ENCODE assay signal across 27 cellular contexts in the genomic region with DNA sequence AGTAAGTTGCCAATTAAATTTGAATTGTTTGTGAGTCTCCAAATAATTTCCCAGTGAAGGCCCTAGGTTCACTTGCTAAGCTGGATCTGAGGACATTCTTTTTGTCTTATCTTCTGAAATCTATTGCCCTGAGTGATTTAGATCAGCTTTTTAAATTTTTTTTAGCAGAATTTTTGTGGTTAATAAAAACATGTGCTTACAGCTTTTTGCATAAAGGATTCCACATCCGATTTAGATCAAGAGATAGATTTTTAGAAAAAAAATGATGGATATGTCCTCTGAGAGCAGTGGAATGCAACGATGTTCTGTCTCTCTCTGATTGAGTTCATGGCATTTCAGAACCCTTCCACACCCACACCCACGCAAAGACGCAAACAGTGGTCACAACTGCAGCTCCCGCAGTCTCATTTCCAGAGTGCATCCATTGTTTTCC.
DNase-seq lines count a peak whose midpoint lies in the region; ATAC-seq and TF ChIP-seq lines count a peak whose summit lies in the region.
"Had no signal": no experiment of that assay in that cellular context is flagged by ENCODE, and none has a peak within 500 bp of the region (broad histone marks: within the 10 kb centered on the region; RNA-seq: fewer than 3 reads in every experiment).

No MANE protein-coding gene starts in this region.

- H3K27me3 Mint-ChIP-seq in osteocyte (ENCODE audit: unreplicated experiment): no peaks in the 10 kb centered on the region
- H3K27me3 Mint-ChIP-seq in CD14-positive monocyte (ENCODE audit: low read depth in 3 of 3): peaks cover 0 to 1% (median 0%) of the 10 kb centered on the region in 3 donors
- H3K27me3 Mint-ChIP-seq: effector memory CD8-positive, alpha-beta T cell had no signal

- H3K4me3 Mint-ChIP-seq in osteocyte (ENCODE audit: unreplicated experiment): no peak overlapping the region
- no peak overlapping the region for H3K4me3 Mint-ChIP-seq in CD14-positive monocyte
- H3K4me3 Mint-ChIP-seq: activated CD4-positive, alpha-beta T cell treated with anti-CD3 and anti-CD28 coated beads, Interleukin-2, amount 10 ng/mL, durations not matched to agents 7 days and 5 days; effector memory CD8-positive, alpha-beta T cell; naive thymus-derived CD4-positive, alpha-beta T cell; WTC11 had no signal

- ATAC-seq in HG02571 (IDR thresholded peaks at IDR 0.05; ENCODE audit: unreplicated experiment): no peak
- ATAC-seq: A549; activated naive CD4-positive, alpha-beta T cell treated with anti-CD3 and anti-CD28 coated beads, Interleukin-2, amount 50 U/mL, for 72 hours; effector memory CD8-positive, alpha-beta T cell; naive thymus-derived CD4-positive, alpha-beta T cell; WTC11 had no signal

- H3K4me1 Mint-ChIP-seq in osteocyte (ENCODE audit: unreplicated experiment) (peaks cover 41% of the 10 kb centered on the region), CD14-positive monocyte (no peaks in the 10 kb centered on the region)
- H3K4me1 Mint-ChIP-seq: activated CD4-positive, alpha-beta T cell treated with anti-CD3 and anti-CD28 coated beads, Interleukin-2, amount 10 ng/mL, durations not matched to agents 7 days and 5 days; naive thymus-derived CD4-positive, alpha-beta T cell; WTC11 had no signal

- peak; percentile 75 for DNase-seq in COLO829 (ENCODE audit: low spot score)
- peak; percentile 67 for DNase-seq in RPMI7951 (ENCODE audit: low read depth)
- DNase-seq in dedifferentiated amniotic fluid mesenchymal stem cell (ENCODE audit: extremely low spot score): peak; percentile 15
- no peak for DNase-seq in osteocyte (ENCODE audit: extremely low spot score, unreplicated experiment)
- DNase-seq in activated T-cell treated with anti-CD3 and anti-CD28 coated beads for 4 hours: no peak
- no peak for DNase-seq in NK-92 (lab: John Stamatoyannopoulos, UW; ENCODE audit: unreplicated experiment)
- no peak for DNase-seq in CD14-positive monocyte (ENCODE audit: low spot score)
- DNase-seq: activated CD4-positive, alpha-beta T cell treated with anti-CD3 and anti-CD28 coated beads, Interleukin-2, amount 10 ng/mL, durations not matched to agents 7 days and 5 days; activated effector memory CD4-positive, alpha-beta T cell treated with Interleukin-2 at 50 U/mL for 16 hours; activated T-cell treated with anti-CD3 and anti-CD28 coated beads, Interleukin-2, amount 50 U/mL, for 1 hour; anterior cingulate cortex; BE2C; cortex of kidney; effector memory CD8-positive, alpha-beta T cell; head of caudate nucleus; midbrain; naive thymus-derived CD4-positive, alpha-beta T cell; NCI-H146; NCI-H748 treated with DMSO at 0.1 percent for 48 hours; Peyer's patch; SIG-M5; stimulated activated naive CD4-positive, alpha-beta T cell; T-helper 1 cell had no signal

- TF ChIP-seq CTCF in osteocyte (IDR thresholded peaks at IDR 0.05): no peak
- no peak for TF ChIP-seq CTCF in CD14-positive monocyte (IDR thresholded peaks at IDR 0.05)

- H3K36me3 Mint-ChIP-seq in osteocyte (ENCODE audit: unreplicated experiment) (peaks cover 12% of the 10 kb centered on the region), CD14-positive monocyte (no peaks in the 10 kb centered on the region)
- H3K36me3 Mint-ChIP-seq: WTC11 had no signal

- H3K9me3 Mint-ChIP-seq in osteocyte (ENCODE audit: unreplicated experiment) (peaks cover 6% of the 10 kb centered on the region), CD14-positive monocyte (peaks cover 4 to 14% (median 7%) of the 10 kb centered on the region in 7 donors)
- H3K9me3 Mint-ChIP-seq: activated CD4-positive, alpha-beta T cell treated with anti-CD3 and anti-CD28 coated beads, Interleukin-2, amount 10 ng/mL, durations not matched to agents 7 days and 5 days; activated naive CD4-positive, alpha-beta T cell treated with anti-CD3 and anti-CD28 coated beads, Interleukin-2, amount 50 U/mL, for 72 hours; WTC11 had no signal

- intact Hi-C loops in CD14-positive monocyte (cut with micrococcal nuclease): no loop called here

- H3K27ac Mint-ChIP-seq in osteocyte (ENCODE audit: unreplicated experiment) (peak overlapping the region; percentile 71), CD14-positive monocyte (no peak overlapping the region)
- H3K27ac Mint-ChIP-seq: activated CD4-positive, alpha-beta T cell treated with anti-CD3 and anti-CD28 coated beads, Interleukin-2, amount 10 ng/mL, durations not matched to agents 7 days and 5 days; activated naive CD4-positive, alpha-beta T cell treated with anti-CD3 and anti-CD28 coated beads, Interleukin-2, amount 50 U/mL, for 72 hours; effector memory CD8-positive, alpha-beta T cell; naive thymus-derived CD4-positive, alpha-beta T cell; WTC11 had no signal

Comparison
In these comparisons a context has a peak if more than half of its experiments do, and no peak if none do; other contexts are left out.
1. DNase-seq: peak in COLO829 (single experiment), RPMI7951 (single experiment) and dedifferentiated amniotic fluid mesenchymal stem cell (single experiment); none in osteocyte (single experiment), activated T-cell treated with anti-CD3 and anti-CD28 coated beads for 4 hours (single experiment), NK-92 (single experiment) and CD14-positive monocyte (single experiment).